In genomic region chr2:241503776-241504392, GRCh38 we compare ENCODE assay signal across 28 cellular contexts. TPM values are rescaled to one million over a fixed set of nuclear protein-coding genes. Genes with fewer than 3 reads are reported as not detected.
"Had no signal": no experiment of that assay in that cellular context is flagged by ENCODE, and none has a peak within 500 bp of the region (broad histone marks: within the 10 kb centered on the region; RNA-seq: fewer than 3 reads in every experiment).

No MANE protein-coding gene starts in this region.

- H3K9ac ChIP-seq: parathyroid adenoma had no signal

- H3K4me3 ChIP-seq: coronary artery, dorsolateral prefrontal cortex, skin epidermis, suprapubic skin, tibial artery had no signal

- H3K9me3 ChIP-seq: suprapubic skin, tibial artery had no signal

- H2AFZ ChIP-seq: parathyroid adenoma had no signal

- H3K4me3 Mint-ChIP-seq: activated naive CD4-positive, alpha-beta T cell treated with anti-CD3 and anti-CD28 coated beads for 36 hours; activated naive CD8-positive, alpha-beta T cell treated with anti-CD3 and anti-CD28 coated beads, Interleukin-2, amount 10 ng/mL, durations not matched to agents 7 days and 5 days; stimulated activated memory B cell treated with anti-CD40 and anti-IgM and Interleukin-4, amounts not matched to agents 10 μg/mL and 1 μg/mL and 100 μg/mL, for 72 hours; T-helper 2 cell treated with Interferon-gamma antibody and Interleukin-4, amounts not matched to agents 5 μg/mL and 100 μg/mL, for 36 hours had no signal

- H3K27me3 Mint-ChIP-seq: activated naive CD8-positive, alpha-beta T cell treated with anti-CD3 and anti-CD28 coated beads, Interleukin-2, amount 10 ng/mL, durations not matched to agents 7 days and 5 days; naive B cell; stimulated activated memory B cell treated with anti-CD40 and anti-IgM and Interleukin-4, amounts not matched to agents 10 μg/mL and 1 μg/mL and 100 μg/mL, for 72 hours had no signal

- H3K27me3 ChIP-seq: brain microvascular endothelial cell, dorsolateral prefrontal cortex, suprapubic skin, tibial artery had no signal

- H3K9me3 Mint-ChIP-seq: activated naive CD4-positive, alpha-beta T cell treated with anti-CD3 and anti-CD28 coated beads for 36 hours; activated naive CD8-positive, alpha-beta T cell treated with anti-CD3 and anti-CD28 coated beads, Interleukin-2, amount 10 ng/mL, durations not matched to agents 7 days and 5 days; naive B cell; stimulated activated memory B cell treated with anti-CD40 and anti-IgM and Interleukin-4, amounts not matched to agents 10 μg/mL and 1 μg/mL and 100 μg/mL, for 72 hours; T-helper 2 cell treated with Interferon-gamma antibody and Interleukin-4, amounts not matched to agents 5 μg/mL and 100 μg/mL, for 36 hours had no signal

- ATAC-seq: left ventricle myocardium superior; right cardiac atrium; stimulated activated memory B cell treated with anti-CD40 and anti-IgM and Interleukin-4, amounts not matched to agents 10 μg/mL and 1 μg/mL and 100 μg/mL, for 72 hours had no signal

- H3K36me3 Mint-ChIP-seq: activated naive CD8-positive, alpha-beta T cell treated with anti-CD3 and anti-CD28 coated beads, Interleukin-2, amount 10 ng/mL, durations not matched to agents 7 days and 5 days; naive B cell had no signal

- DNase-seq: activated CD4-positive, alpha-beta T cell treated with anti-CD3 and anti-CD28 coated beads for 4 hours; activated CD4-positive, alpha-beta T cell treated with anti-CD3 and anti-CD28 coated beads, Interleukin-2, amount 50 U/mL, for 48 hours; activated CD8-positive, alpha-beta memory T cell treated with anti-CD3 and anti-CD28 coated beads for 24 hours; activated effector memory CD4-positive, alpha-beta T cell treated with anti-CD3 and anti-CD28 coated beads, Interleukin-2, amount 50 U/mL, for 16 hours; activated naive CD4-positive, alpha-beta T cell treated with anti-CD3 and anti-CD28 coated beads for 36 hours; activated naive CD8-positive, alpha-beta T cell treated with anti-CD3 and anti-CD28 coated beads, Interleukin-2, amount 10 ng/mL, durations not matched to agents 7 days and 5 days; brain microvascular endothelial cell; dorsolateral prefrontal cortex; effector memory CD4-positive, alpha-beta T cell; glutamatergic neuron; islet precursor cell; left ventricle myocardium superior; naive B cell; nucleus accumbens; stimulated activated CD4-positive, alpha-beta T cell treated with anti-CD3 and anti-CD28 coated beads, Interleukin-1b, Interleukin-23, amount 100 ng/mL, for 48 hours; stimulated activated CD4-positive, alpha-beta T cell treated with anti-CD3 and anti-CD28 coated beads, Interleukin-4, amount 100 ng/mL, for 4 hours; stimulated activated CD8-positive, alpha-beta memory T cell treated with anti-CD3 and anti-CD28 coated beads, Interleukin-4, amount 100 ng/mL, for 48 hours; T-helper 1 cell; tibial artery had no signal

- H3K27ac ChIP-seq: brain microvascular endothelial cell, coronary artery, parathyroid adenoma, skin epidermis, suprapubic skin, tibial artery had no signal

- H3K27ac Mint-ChIP-seq: activated naive CD4-positive, alpha-beta T cell treated with anti-CD3 and anti-CD28 coated beads for 36 hours; activated naive CD8-positive, alpha-beta T cell treated with anti-CD3 and anti-CD28 coated beads, Interleukin-2, amount 10 ng/mL, durations not matched to agents 7 days and 5 days; stimulated activated memory B cell treated with anti-CD40 and anti-IgM and Interleukin-4, amounts not matched to agents 10 μg/mL and 1 μg/mL and 100 μg/mL, for 72 hours; T-helper 2 cell treated with Interferon-gamma antibody and Interleukin-4, amounts not matched to agents 5 μg/mL and 100 μg/mL, for 36 hours had no signal

- FAIRE-seq: astrocyte, frontal cortex had no signal

RNA-seq across cellular contexts. Expression of gene BOK, which starts 54.7 kb away (rescaled TPM):
- total RNA-seq: activated naive CD4-positive, alpha-beta T cell treated with anti-CD3 and anti-CD28 coated beads for 36 hours; activated naive CD8-positive, alpha-beta T cell treated with anti-CD3 and anti-CD28 coated beads, Interleukin-2, amount 10 ng/mL, durations not matched to agents 7 days and 5 days had no signal
